ENCODE assay signal across 28 cellular contexts in genomic region chr20:63004607-63005211, GRCh38. TPM values are rescaled to one million over a fixed set of nuclear protein-coding genes. Genes with fewer than 3 reads are reported as not detected.
DNase-seq lines count a peak whose midpoint lies in the region; ATAC-seq and TF ChIP-seq lines count a peak whose summit lies in the region.
"Had no signal": no experiment of that assay in that cellular context is flagged by ENCODE, and none has a peak within 500 bp of the region (broad histone marks: within the 10 kb centered on the region; RNA-seq: fewer than 3 reads in every experiment).

No MANE protein-coding gene starts in this region.

- TF ChIP-seq CTCF in brain (conservative IDR thresholded peaks at IDR 0.05), result no peak

- peak overlapping the region; percentile 8; the same call in 1 of the 2 replicates for H3K4me3 ChIP-seq in H7 (ENCODE audit: insufficient read depth, low read depth, low read length)
- H3K4me3 ChIP-seq in mesenchymal stem cell (ENCODE audit: insufficient read depth in 1 of 2, low read depth in 1 of 2, low read length in 2 of 2), result no peak overlapping the region
- H3K4me3 ChIP-seq: cardiac muscle cell, tibial artery had no signal

- H3K36me3 ChIP-seq in H7 (replicated peaks; ENCODE audit: control insufficient read depth, insufficient read depth, low read length) (no peaks in the 10 kb centered on the region), mesenchymal stem cell (ENCODE audit: control insufficient read depth in 1 of 2, insufficient read depth in 2 of 2, low read depth in 1 of 2, low read length in 2 of 2) (peaks cover 0 to 3% of the 10 kb centered on the region in 2 experiments)
- H3K36me3 ChIP-seq: cardiac muscle cell, tibial artery had no signal

- no peak overlapping the region for H2BK15ac ChIP-seq in mesenchymal stem cell (ENCODE audit: low read depth, poor library complexity, severe bottlenecking)

- 5% methylated on average over 27 of the region's 38 CpGs for WGBS in mesenchymal stem cell

- ATAC-seq in activated CD8-positive, alpha-beta memory T cell treated with anti-CD3 and anti-CD28 coated beads, Interleukin-2, amount 10 ng/mL, durations not matched to agents 7 days and 5 days, result no peak
- ATAC-seq in HG02885 (IDR thresholded peaks at IDR 0.05; ENCODE audit: poor library complexity, unreplicated experiment) (no peak), HG03354 (IDR thresholded peaks at IDR 0.05; ENCODE audit: poor library complexity, severe bottlenecking, unreplicated experiment) (no peak), HG03521 (IDR thresholded peaks at IDR 0.05; ENCODE audit: unreplicated experiment) (no peak)
- ATAC-seq: activated CD4-positive, alpha-beta T cell treated with anti-CD3 and anti-CD28 coated beads for 36 hours; left cardiac atrium had no signal

- no peak for DNase-seq in activated CD8-positive, alpha-beta memory T cell treated with anti-CD3 and anti-CD28 coated beads, Interleukin-2, amount 10 ng/mL, durations not matched to agents 7 days and 5 days
- no peak for DNase-seq in activated CD8-positive, alpha-beta memory T cell treated with anti-CD3 and anti-CD28 coated beads for 24 hours
- peak; percentile 87 for DNase-seq in H7
- DNase-seq in mesenchymal stem cell, result no peak
- DNase-seq: activated CD4-positive, alpha-beta T cell treated with anti-CD3 and anti-CD28 coated beads for 36 hours; activated CD8-positive, alpha-beta memory T cell treated with anti-CD3 and anti-CD28 coated beads, Interleukin-2, amount 50 U/mL, for 48 hours; amniotic stem cell; C1 segment of cervical spinal cord; erythroblast; left cardiac atrium; MM.1S; stimulated activated CD4-positive, alpha-beta T cell treated with anti-CD3 and anti-CD28 coated beads, Interleukin-2, amount 100 ng/mL, for 24 hours; tibial artery had no signal

- no peaks in the 10 kb centered on the region for H3K9me3 Mint-ChIP-seq in activated CD8-positive, alpha-beta memory T cell treated with anti-CD3 and anti-CD28 coated beads, Interleukin-2, amount 10 ng/mL, durations not matched to agents 7 days and 5 days (ENCODE audit: low read depth)
- H3K9me3 Mint-ChIP-seq in brain, result peaks cover 0 to 14% (median 0%) of the 10 kb centered on the region in 5 experiments
- H3K9me3 Mint-ChIP-seq: mesothelial cell of epicardium, nephron had no signal

- no peak overlapping the region for H3K27ac ChIP-seq in mesenchymal stem cell (ENCODE audit: low read length, poor library complexity, severe bottlenecking)
- H3K27ac ChIP-seq: cardiac muscle cell, HL-60, tibial artery had no signal

- CTCF ChIA-PET in activated CD8-positive, alpha-beta memory T cell treated with anti-CD3 and anti-CD28 coated beads, Interleukin-2, amount 10 ng/mL, durations not matched to agents 7 days and 5 days (lab: Charles Lee), result interaction anchor here (2.3 kb wide), 1 partner anchor 105 kb away, joined by 5 read pairs; no protein-coding TSS in a partner anchor

- H3K4me1 Mint-ChIP-seq in activated CD8-positive, alpha-beta memory T cell treated with anti-CD3 and anti-CD28 coated beads, Interleukin-2, amount 10 ng/mL, durations not matched to agents 7 days and 5 days, result peaks cover 16% of the 10 kb centered on the region
- H3K4me1 Mint-ChIP-seq in brain, result peaks cover 29% of the 10 kb centered on the region

- H3K36me3 Mint-ChIP-seq in activated CD8-positive, alpha-beta memory T cell treated with anti-CD3 and anti-CD28 coated beads, Interleukin-2, amount 10 ng/mL, durations not matched to agents 7 days and 5 days, result no peaks in the 10 kb centered on the region
- H3K36me3 Mint-ChIP-seq in brain, result no peaks in the 10 kb centered on the region
- H3K36me3 Mint-ChIP-seq: mesothelial cell of epicardium had no signal

- no peak overlapping the region for H4K8ac ChIP-seq in mesenchymal stem cell (ENCODE audit: low read length)

- peak overlapping the region; percentile 14 for H3K4me2 ChIP-seq in mesenchymal stem cell (ENCODE audit: low read length, poor library complexity, severe bottlenecking)

- H3K27me3 Mint-ChIP-seq in activated CD8-positive, alpha-beta memory T cell treated with anti-CD3 and anti-CD28 coated beads, Interleukin-2, amount 10 ng/mL, durations not matched to agents 7 days and 5 days, result peaks cover 75% of the 10 kb centered on the region
- H3K27me3 Mint-ChIP-seq in brain, result peaks cover 90% of the 10 kb centered on the region

- H2BK5ac ChIP-seq in mesenchymal stem cell (ENCODE audit: low read depth, low read length, poor library complexity, severe bottlenecking), result no peak overlapping the region

- peak overlapping the region; percentile 15 for H3K27ac Mint-ChIP-seq in activated CD8-positive, alpha-beta memory T cell treated with anti-CD3 and anti-CD28 coated beads, Interleukin-2, amount 10 ng/mL, durations not matched to agents 7 days and 5 days
- H3K27ac Mint-ChIP-seq in brain, result peak overlapping the region in 1 of 5 experiments; percentile 67
- H3K27ac Mint-ChIP-seq: activated CD4-positive, alpha-beta T cell treated with anti-CD3 and anti-CD28 coated beads for 36 hours; mesothelial cell of epicardium; nephron had no signal

- no peak overlapping the region for H3K4me3 Mint-ChIP-seq in activated CD8-positive, alpha-beta memory T cell treated with anti-CD3 and anti-CD28 coated beads, Interleukin-2, amount 10 ng/mL, durations not matched to agents 7 days and 5 days
- peak overlapping the region; percentile 35 to 84 (median 65) for H3K4me3 Mint-ChIP-seq in brain
- H3K4me3 Mint-ChIP-seq: activated CD4-positive, alpha-beta T cell treated with anti-CD3 and anti-CD28 coated beads for 36 hours; mesothelial cell of epicardium had no signal

- no peak overlapping the region for H2BK12ac ChIP-seq in mesenchymal stem cell (ENCODE audit: low read length in 2 of 2)

- H3K27me3 ChIP-seq in H7 (ENCODE audit: control insufficient read depth, insufficient read depth, low read length) (peaks cover 62% of the 10 kb centered on the region), mesenchymal stem cell (ENCODE audit: control insufficient read depth in 1 of 2, insufficient read depth in 1 of 2, low read length in 2 of 2) (peaks cover 80 to 93% of the 10 kb centered on the region in 2 experiments)

- no peak overlapping the region for H4K91ac ChIP-seq in mesenchymal stem cell (ENCODE audit: low read length)

- no peaks in the 10 kb centered on the region for H3K9me3 ChIP-seq in mesenchymal stem cell (ENCODE audit: control insufficient read depth, low read length)
- H3K9me3 ChIP-seq: tibial artery had no signal

- H3K23ac ChIP-seq in mesenchymal stem cell (ENCODE audit: low read length in 2 of 2), result no peak overlapping the region

- H3K18ac ChIP-seq in mesenchymal stem cell (ENCODE audit: low read depth in 1 of 2, low read length in 2 of 2), result no peak overlapping the region

- H2AK5ac ChIP-seq in mesenchymal stem cell (ENCODE audit: low read length, severe bottlenecking), result no peak overlapping the region

- H3K4ac ChIP-seq in mesenchymal stem cell (ENCODE audit: low read depth in 1 of 2, low read length in 2 of 2), result no peak overlapping the region

- no peak overlapping the region for H2BK120ac ChIP-seq in mesenchymal stem cell (ENCODE audit: low read depth, low read length)

- peaks cover 38% of the 10 kb centered on the region for H3K4me1 ChIP-seq in mesenchymal stem cell (ENCODE audit: control insufficient read depth, insufficient read depth, low read depth, low read length)

- H3K79me1 ChIP-seq in mesenchymal stem cell (replicated peaks; ENCODE audit: low read length, poor library complexity, severe bottlenecking), result no peaks in the 10 kb centered on the region

- no peak overlapping the region for H3K9ac ChIP-seq in mesenchymal stem cell (ENCODE audit: low read length)

- H2AFZ ChIP-seq in mesenchymal stem cell (ENCODE audit: low read depth, low read length), result no peak overlapping the region

- H3K14ac ChIP-seq in mesenchymal stem cell (ENCODE audit: low read length in 2 of 2), result no peak overlapping the region

RNA-seq across cellular contexts. Expression of gene BHLHE23, which starts 2.1 kb away (rescaled TPM):
- not detected for total RNA-seq in activated CD8-positive, alpha-beta memory T cell treated with anti-CD3 and anti-CD28 coated beads, Interleukin-2, amount 10 ng/mL, durations not matched to agents 7 days and 5 days
- 2.1 TPM in 2 replicates for total RNA-seq in H7 (2014; rRNA removed; shearing (Covaris generic))
- polyA plus RNA-seq in brain (ENCODE audit: insufficient read depth, low read depth, low replicate concordance), result not detected
- not detected for polyA plus RNA-seq in mesenchymal stem cell (2013, experiment 1 of 2)
- not detected for polyA plus RNA-seq in mesenchymal stem cell (2013, experiment 2 of 2)
- total RNA-seq: A673; activated CD4-positive, alpha-beta T cell treated with anti-CD3 and anti-CD28 coated beads for 36 hours; cardiac muscle cell; dermis microvascular lymphatic vessel endothelial cell; frontal cortex; G401; left cardiac atrium; mesothelial cell of epicardium; posterior vena cava; RPMI7951; skeletal muscle tissue had no signal
- polyA plus RNA-seq: cardiac muscle cell had no signal

RNA-seq across cellular contexts. Expression of gene SLC17A9, which starts 52.2 kb away (rescaled TPM):
- total RNA-seq in activated CD8-positive, alpha-beta memory T cell treated with anti-CD3 and anti-CD28 coated beads, Interleukin-2, amount 10 ng/mL, durations not matched to agents 7 days and 5 days, result 10 to 100 TPM; 26.1 to 34.1 TPM
- 32.6 and 41.4 TPM in 2 replicates for total RNA-seq in H7 (2014; rRNA removed; shearing (Covaris generic))
- 0.20 TPM for polyA plus RNA-seq in brain (ENCODE audit: insufficient read depth, low read depth, low replicate concordance)
- 14.8 TPM for polyA plus RNA-seq in mesenchymal stem cell (2013, experiment 1 of 2)
- polyA plus RNA-seq in mesenchymal stem cell (2013, experiment 2 of 2), result 13.7 TPM
- total RNA-seq: skeletal muscle tissue had no signal
